In genomic region chr9:130579738-130580463, GRCh38 we compare ENCODE assay signal across 8 cellular contexts. TPM values are rescaled to one million over a fixed set of nuclear protein-coding genes. Genes with fewer than 3 reads are reported as not detected.
A peak's percentile ranks its signal among the peaks of the same experiment; 100 is the strongest.
DNase-seq lines count a peak whose midpoint lies in the region; ATAC-seq and TF ChIP-seq lines count a peak whose summit lies in the region.

No MANE protein-coding gene starts in this region.

- TF ChIP-seq CTCF in glutamatergic neuron (IDR thresholded peaks at IDR 0.05; ENCODE audit: partially characterized antibody, unreplicated experiment), result no peak

- H3K4me1 ChIP-seq in trophoblast cell (ENCODE audit: control insufficient read depth in 1 of 2, insufficient read depth in 2 of 2, low read length in 2 of 2), result peaks cover 8% of the 10 kb centered on the region in 2 experiments

- H4K91ac ChIP-seq in trophoblast cell (ENCODE audit: low read depth, low read length), result peak overlapping the region; percentile 92

- peaks cover 3 to 6% of the 10 kb centered on the region in 2 experiments for H3K36me3 ChIP-seq in trophoblast cell (ENCODE audit: control insufficient read depth in 1 of 2, insufficient read depth in 2 of 2, low read length in 2 of 2)

- no peaks in the 10 kb centered on the region for H3K27me3 Mint-ChIP-seq in glutamatergic neuron (ENCODE audit: unreplicated experiment)

- H3K27ac ChIP-seq in trophoblast cell (ENCODE audit: low read depth, low read length), result no peak overlapping the region

- peak overlapping the region; percentile 99 for H3K14ac ChIP-seq in trophoblast cell (ENCODE audit: low read length)

- H2AK5ac ChIP-seq in trophoblast cell (ENCODE audit: low read length), result peak overlapping the region; percentile 99

- H3K18ac ChIP-seq in trophoblast cell (ENCODE audit: low read length), result peak overlapping the region; percentile 96

- H3K4me3 ChIP-seq in trophoblast cell (ENCODE audit: low read depth, low read length), result peak overlapping the region; percentile 98

- WGBS in trophoblast cell (ENCODE audit: extremely low coverage, insufficient coverage, insufficient read length), result no CpG with 5 or more reads among the region's 40 CpGs

- peaks cover 11% of the 10 kb centered on the region for H3K79me2 ChIP-seq in trophoblast cell (ENCODE audit: control insufficient read depth, insufficient read depth, low read length, poor library complexity)

- ATAC-seq in GM18867 (IDR thresholded peaks at IDR 0.05; ENCODE audit: unreplicated experiment), result peak; percentile 6
- ATAC-seq in HG02884 (IDR thresholded peaks at IDR 0.05; ENCODE audit: unreplicated experiment), result peak; percentile 33
- no peak for ATAC-seq in HG03469 (IDR thresholded peaks at IDR 0.05; ENCODE audit: unreplicated experiment)

- H3K4ac ChIP-seq in trophoblast cell (ENCODE audit: low read depth, low read length), result peak overlapping the region; percentile 100

- H4K12ac ChIP-seq in trophoblast cell (ENCODE audit: low read depth, low read length), result peak overlapping the region; percentile 99

- H3K4me2 ChIP-seq in trophoblast cell (ENCODE audit: low read length), result peak overlapping the region; percentile 97

- no peaks in the 10 kb centered on the region for H3K9me3 Mint-ChIP-seq in glutamatergic neuron (ENCODE audit: unreplicated experiment)

- peak overlapping the region; percentile 93 for H2AFZ ChIP-seq in trophoblast cell (ENCODE audit: insufficient read depth, low read length, poor library complexity)

- no peak overlapping the region for H3K23ac ChIP-seq in trophoblast cell (ENCODE audit: low read length)

- H2BK5ac ChIP-seq in trophoblast cell (ENCODE audit: low read depth, low read length, poor library complexity), result peak overlapping the region; percentile 91

- H3K4me3 Mint-ChIP-seq in glutamatergic neuron (ENCODE audit: unreplicated experiment), result peak overlapping the region; percentile 95

- peaks cover 10% of the 10 kb centered on the region for H3K79me1 ChIP-seq in trophoblast cell (ENCODE audit: low read length)

- peak overlapping the region; percentile 96 for H3K9ac ChIP-seq in trophoblast cell (ENCODE audit: low read length)

- H4K8ac ChIP-seq in trophoblast cell (ENCODE audit: low read depth, low read length), result peak overlapping the region; percentile 99

- no peaks in the 10 kb centered on the region for H3K9me3 ChIP-seq in trophoblast cell (ENCODE audit: insufficient read depth, low read depth, low read length)

- peak overlapping the region; percentile 73 for H3K27ac Mint-ChIP-seq in glutamatergic neuron (ENCODE audit: unreplicated experiment)

- peak overlapping the region; percentile 88 for H2BK120ac ChIP-seq in trophoblast cell (ENCODE audit: insufficient read depth, low read length, poor library complexity)

- no peaks in the 10 kb centered on the region for H3K36me3 Mint-ChIP-seq in glutamatergic neuron (ENCODE audit: unreplicated experiment)

- H2BK12ac ChIP-seq in trophoblast cell (ENCODE audit: low read length), result peak overlapping the region; percentile 56

- DNase-seq in UCSD-AML1 (lab: John Stamatoyannopoulos, UW; ENCODE audit: unreplicated experiment), result peak; percentile 43
- DNase-seq in glutamatergic neuron, result no peak
- peak in 1 of 2 donors; percentile 18 for DNase-seq in trophoblast cell
- DNase-seq in NCI-H1048 (lab: John Stamatoyannopoulos, UW), result no peak
- DNase-seq in kidney glomerular epithelial cell (lab: John Stamatoyannopoulos, UW), result no peak

- peaks cover 12% of the 10 kb centered on the region for H3K4me1 Mint-ChIP-seq in glutamatergic neuron (ENCODE audit: low read depth, unreplicated experiment)

- no peaks in the 10 kb centered on the region for H3K27me3 ChIP-seq in trophoblast cell (ENCODE audit: insufficient read depth, low read length)

RNA-seq across cellular contexts. Expression of gene FUBP3, which starts 0.5 kb away (rescaled TPM):
- 76.8 TPM for total RNA-seq in glutamatergic neuron (ENCODE audit: unreplicated experiment)
- 40.3 and 40.8 TPM in 2 replicates for polyA plus RNA-seq in trophoblast cell (2013)
